In the genomic region with DNA sequence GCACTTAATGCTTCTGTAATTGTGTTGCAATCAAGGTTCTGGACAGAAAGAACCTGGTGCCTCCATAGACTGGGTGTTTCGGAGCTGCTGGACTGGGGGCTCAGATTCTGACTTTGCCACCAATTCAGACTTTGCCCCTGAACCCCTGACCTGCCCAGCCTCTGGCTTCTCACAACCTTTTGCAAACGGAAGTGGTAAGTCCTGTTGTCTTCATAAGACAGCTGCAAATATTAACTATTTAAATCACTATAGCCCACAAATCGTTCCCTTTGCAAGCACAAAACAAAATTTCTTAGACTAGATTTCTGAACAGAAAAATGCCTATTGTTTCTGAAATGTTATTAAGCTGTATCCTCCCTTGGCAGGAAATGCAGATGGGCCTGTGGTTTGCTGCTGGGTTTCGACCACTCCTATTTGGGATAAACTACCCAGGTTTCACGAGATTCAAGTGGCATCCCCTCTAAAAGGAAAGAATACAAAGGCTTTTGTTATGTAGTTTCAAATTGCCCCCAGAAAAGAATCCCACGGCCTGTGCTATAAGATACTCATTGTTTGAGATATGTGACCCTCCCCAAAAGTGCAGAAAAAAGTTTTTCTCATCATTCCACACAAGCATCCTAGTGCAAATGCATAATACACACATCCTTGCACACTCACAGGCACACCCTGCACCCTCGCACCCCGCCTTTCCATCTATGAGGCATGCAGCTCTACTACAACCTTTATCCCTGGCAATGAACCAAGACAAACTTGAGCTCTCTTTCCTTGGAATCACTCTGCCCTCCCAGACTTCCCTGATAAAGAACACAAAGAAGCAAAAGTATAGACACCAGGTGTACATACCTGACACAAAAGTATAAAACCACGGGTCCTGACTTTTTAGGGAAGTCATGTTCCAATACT, we compare ENCODE assay signal across 13 cellular contexts.
DNase-seq lines count a peak whose midpoint lies in the region; ATAC-seq and TF ChIP-seq lines count a peak whose summit lies in the region.
"Had no signal": no experiment of that assay in that cellular context is flagged by ENCODE, and none has a peak within 500 bp of the region (broad histone marks: within the 10 kb centered on the region; RNA-seq: fewer than 3 reads in every experiment).

No MANE protein-coding gene starts in this region.

- peak overlapping the region; percentile 28 for H3K4me3 Mint-ChIP-seq in activated naive CD8-positive, alpha-beta T cell treated with anti-CD3 and anti-CD28 coated beads, Interleukin-2, amount 10 ng/mL, durations not matched to agents 7 days and 5 days
- no peak overlapping the region for H3K4me3 Mint-ChIP-seq in activated naive CD8-positive, alpha-beta T cell treated with anti-CD3 and anti-CD28 coated beads for 36 hours
- peak overlapping the region; percentile 26 for H3K4me3 Mint-ChIP-seq in activated CD8-positive, alpha-beta T cell treated with anti-CD3 and anti-CD28 coated beads, Interleukin-2, amount 10 ng/mL, durations not matched to agents 7 days and 5 days
- no peak overlapping the region for H3K4me3 Mint-ChIP-seq in nephron
- H3K4me3 Mint-ChIP-seq: stimulated activated naive CD8-positive, alpha-beta T cell treated with anti-CD3 and anti-CD28 coated beads, Interleukin-15, Interleukin-2, amounts not matched to agents 100 ng/mL and 50 ng/mL, for 24 hours had no signal

- H3K4me1 ChIP-seq in gastrocnemius medialis, result no peaks in the 10 kb centered on the region

- H3K4me1 Mint-ChIP-seq in activated naive CD8-positive, alpha-beta T cell treated with anti-CD3 and anti-CD28 coated beads, Interleukin-2, amount 10 ng/mL, durations not matched to agents 7 days and 5 days, result peaks cover 21% of the 10 kb centered on the region
- peaks cover 22% of the 10 kb centered on the region for H3K4me1 Mint-ChIP-seq in activated naive CD8-positive, alpha-beta T cell treated with anti-CD3 and anti-CD28 coated beads for 36 hours
- H3K4me1 Mint-ChIP-seq in activated CD8-positive, alpha-beta T cell treated with anti-CD3 and anti-CD28 coated beads, Interleukin-2, amount 10 ng/mL, durations not matched to agents 7 days and 5 days (ENCODE audit: low read depth), result peaks cover 36% of the 10 kb centered on the region
- peaks cover 20% of the 10 kb centered on the region for H3K4me1 Mint-ChIP-seq in nephron

- no peaks in the 10 kb centered on the region for H3K27me3 ChIP-seq in gastrocnemius medialis
- H3K27me3 ChIP-seq: dorsolateral prefrontal cortex had no signal

- peaks cover 4% of the 10 kb centered on the region for H3K27me3 Mint-ChIP-seq in activated naive CD8-positive, alpha-beta T cell treated with anti-CD3 and anti-CD28 coated beads, Interleukin-2, amount 10 ng/mL, durations not matched to agents 7 days and 5 days
- no peaks in the 10 kb centered on the region for H3K27me3 Mint-ChIP-seq in activated naive CD8-positive, alpha-beta T cell treated with anti-CD3 and anti-CD28 coated beads for 36 hours
- H3K27me3 Mint-ChIP-seq in activated CD8-positive, alpha-beta T cell treated with anti-CD3 and anti-CD28 coated beads, Interleukin-2, amount 10 ng/mL, durations not matched to agents 7 days and 5 days (ENCODE audit: low read depth), result peaks cover 3% of the 10 kb centered on the region
- no peaks in the 10 kb centered on the region for H3K27me3 Mint-ChIP-seq in nephron (ENCODE audit: low read depth)
- H3K27me3 Mint-ChIP-seq: stimulated activated naive CD8-positive, alpha-beta T cell treated with anti-CD3 and anti-CD28 coated beads, Interleukin-15, Interleukin-2, amounts not matched to agents 100 ng/mL and 50 ng/mL, for 24 hours had no signal

- DNase-seq in activated naive CD8-positive, alpha-beta T cell treated with anti-CD3 and anti-CD28 coated beads, Interleukin-2, amount 10 ng/mL, durations not matched to agents 7 days and 5 days, result no peak
- no peak for DNase-seq in activated naive CD8-positive, alpha-beta T cell treated with anti-CD3 and anti-CD28 coated beads for 36 hours
- DNase-seq in activated CD8-positive, alpha-beta T cell treated with anti-CD3 and anti-CD28 coated beads, Interleukin-2, amount 10 ng/mL, durations not matched to agents 7 days and 5 days, result peak; percentile 36
- DNase-seq in NCI-H1092 (lab: John Stamatoyannopoulos, UW) (no peak), gastrocnemius medialis (no peak)
- DNase-seq: anterior cingulate cortex, dorsolateral prefrontal cortex, PC-9 had no signal

- POLR2A ChIA-PET in activated naive CD8-positive, alpha-beta T cell treated with anti-CD3 and anti-CD28 coated beads, Interleukin-2, amount 10 ng/mL, durations not matched to agents 7 days and 5 days (lab: Charles Lee), result interaction anchor here (0.7 to 1.5 kb wide), 2 partner anchors 9 to 38 kb away, joined by 3 to 6 read pairs; no protein-coding TSS in a partner anchor
- POLR2A ChIA-PET in activated CD8-positive, alpha-beta T cell treated with anti-CD3 and anti-CD28 coated beads, Interleukin-2, amount 10 ng/mL, durations not matched to agents 7 days and 5 days (lab: Charles Lee), result no interaction called here

- H3K36me3 ChIP-seq in gastrocnemius medialis, result no peaks in the 10 kb centered on the region

- TF ChIP-seq CTCF in nephron (IDR thresholded peaks at IDR 0.05; ENCODE audit: unreplicated experiment in 3 of 3), result no peak
- TF ChIP-seq CTCF in gastrocnemius medialis (IDR thresholded peaks at IDR 0.05 in 4 of 5, conservative IDR thresholded peaks at IDR 0.05 in 1 of 5), result no peak

- ATAC-seq in activated naive CD8-positive, alpha-beta T cell treated with anti-CD3 and anti-CD28 coated beads, Interleukin-2, amount 10 ng/mL, durations not matched to agents 7 days and 5 days (ENCODE audit: low read depth), result peak; percentile 48
- ATAC-seq in HG03097 (IDR thresholded peaks at IDR 0.05; ENCODE audit: low FRiP score, unreplicated experiment) (peak; percentile 47), gastrocnemius medialis (no peak), GM21576 (IDR thresholded peaks at IDR 0.05; ENCODE audit: unreplicated experiment) (no peak)
- peak; percentile 47 for ATAC-seq in activated CD8-positive, alpha-beta T cell treated with anti-CD3 and anti-CD28 coated beads, Interleukin-2, amount 10 ng/mL, durations not matched to agents 7 days and 5 days

- H3K9me3 Mint-ChIP-seq in activated naive CD8-positive, alpha-beta T cell treated with anti-CD3 and anti-CD28 coated beads, Interleukin-2, amount 10 ng/mL, durations not matched to agents 7 days and 5 days, result no peaks in the 10 kb centered on the region
- no peaks in the 10 kb centered on the region for H3K9me3 Mint-ChIP-seq in activated naive CD8-positive, alpha-beta T cell treated with anti-CD3 and anti-CD28 coated beads for 36 hours
- H3K9me3 Mint-ChIP-seq in activated CD8-positive, alpha-beta T cell treated with anti-CD3 and anti-CD28 coated beads, Interleukin-2, amount 10 ng/mL, durations not matched to agents 7 days and 5 days (ENCODE audit: insufficient read depth), result no peaks in the 10 kb centered on the region
- no peaks in the 10 kb centered on the region for H3K9me3 Mint-ChIP-seq in nephron
- H3K9me3 Mint-ChIP-seq: stimulated activated naive CD8-positive, alpha-beta T cell treated with anti-CD3 and anti-CD28 coated beads, Interleukin-15, Interleukin-2, amounts not matched to agents 100 ng/mL and 50 ng/mL, for 24 hours had no signal

- no peak overlapping the region for H3K27ac ChIP-seq in gastrocnemius medialis
- H3K27ac ChIP-seq: dorsolateral prefrontal cortex, HL-60, PC-9 had no signal

- H3K4me3 ChIP-seq in gastrocnemius medialis, result no peak overlapping the region
- H3K4me3 ChIP-seq: dorsolateral prefrontal cortex, PC-9 had no signal

- CTCF ChIA-PET in activated CD8-positive, alpha-beta T cell treated with anti-CD3 and anti-CD28 coated beads, Interleukin-2, amount 10 ng/mL, durations not matched to agents 7 days and 5 days (lab: Charles Lee), result interaction anchor here (1.6 to 1.8 kb wide), 2 partner anchors 9 to 12 kb away, joined by 4 to 6 read pairs; no protein-coding TSS in a partner anchor

- H3K27ac Mint-ChIP-seq in activated naive CD8-positive, alpha-beta T cell treated with anti-CD3 and anti-CD28 coated beads, Interleukin-2, amount 10 ng/mL, durations not matched to agents 7 days and 5 days, result peak overlapping the region; percentile 6
- no peak overlapping the region for H3K27ac Mint-ChIP-seq in activated naive CD8-positive, alpha-beta T cell treated with anti-CD3 and anti-CD28 coated beads for 36 hours
- H3K27ac Mint-ChIP-seq in activated CD8-positive, alpha-beta T cell treated with anti-CD3 and anti-CD28 coated beads, Interleukin-2, amount 10 ng/mL, durations not matched to agents 7 days and 5 days, result peak overlapping the region; percentile 6
- peak overlapping the region; percentile 2 to 30 (median 13) for H3K27ac Mint-ChIP-seq in nephron
- H3K27ac Mint-ChIP-seq: stimulated activated naive CD8-positive, alpha-beta T cell treated with anti-CD3 and anti-CD28 coated beads, Interleukin-15, Interleukin-2, amounts not matched to agents 100 ng/mL and 50 ng/mL, for 24 hours had no signal

- H3K9me3 ChIP-seq in gastrocnemius medialis, result no peaks in the 10 kb centered on the region

- H3K36me3 Mint-ChIP-seq in activated naive CD8-positive, alpha-beta T cell treated with anti-CD3 and anti-CD28 coated beads, Interleukin-2, amount 10 ng/mL, durations not matched to agents 7 days and 5 days, result peaks cover 2% of the 10 kb centered on the region
- H3K36me3 Mint-ChIP-seq in activated naive CD8-positive, alpha-beta T cell treated with anti-CD3 and anti-CD28 coated beads for 36 hours, result no peaks in the 10 kb centered on the region
- H3K36me3 Mint-ChIP-seq in activated CD8-positive, alpha-beta T cell treated with anti-CD3 and anti-CD28 coated beads, Interleukin-2, amount 10 ng/mL, durations not matched to agents 7 days and 5 days (ENCODE audit: low read depth), result no peaks in the 10 kb centered on the region
- H3K36me3 Mint-ChIP-seq in nephron (ENCODE audit: low read depth), result peaks cover 40% of the 10 kb centered on the region

- no peak for TF ChIP-seq POLR2A in gastrocnemius medialis (IDR thresholded peaks at IDR 0.05)

- in situ Hi-C loops in gastrocnemius medialis (cut with MboI; ENCODE audit: low sequenced_read_pairs in 4 of 4), result loop anchor here in 2 of 4 donors (10.0 to 25.0 kb wide), 2 partner anchors 291 to 299 kb away; no protein-coding TSS in a partner anchor

- intact Hi-C loops in gastrocnemius medialis (cut with DNase I; ENCODE audit: low total_unique reads), result no loop called here

Comparison
In these comparisons a context has a peak if more than half of its experiments do, and no peak if none do; other contexts are left out.
1. H3K4me3 Mint-ChIP-seq: peak in activated naive CD8-positive, alpha-beta T cell treated with anti-CD3 and anti-CD28 coated beads, Interleukin-2, amount 10 ng/mL, durations not matched to agents 7 days and 5 days (single experiment) and activated CD8-positive, alpha-beta T cell treated with anti-CD3 and anti-CD28 coated beads, Interleukin-2, amount 10 ng/mL, durations not matched to agents 7 days and 5 days (single experiment); none in activated naive CD8-positive, alpha-beta T cell treated with anti-CD3 and anti-CD28 coated beads for 36 hours (single experiment) and nephron (0 of 3).
2. ATAC-seq: peak in activated naive CD8-positive, alpha-beta T cell treated with anti-CD3 and anti-CD28 coated beads, Interleukin-2, amount 10 ng/mL, durations not matched to agents 7 days and 5 days (single experiment), HG03097 (single experiment) and activated CD8-positive, alpha-beta T cell treated with anti-CD3 and anti-CD28 coated beads, Interleukin-2, amount 10 ng/mL, durations not matched to agents 7 days and 5 days (single experiment); none in gastrocnemius medialis (0 of 2) and GM21576 (single experiment).